In the genomic region with DNA sequence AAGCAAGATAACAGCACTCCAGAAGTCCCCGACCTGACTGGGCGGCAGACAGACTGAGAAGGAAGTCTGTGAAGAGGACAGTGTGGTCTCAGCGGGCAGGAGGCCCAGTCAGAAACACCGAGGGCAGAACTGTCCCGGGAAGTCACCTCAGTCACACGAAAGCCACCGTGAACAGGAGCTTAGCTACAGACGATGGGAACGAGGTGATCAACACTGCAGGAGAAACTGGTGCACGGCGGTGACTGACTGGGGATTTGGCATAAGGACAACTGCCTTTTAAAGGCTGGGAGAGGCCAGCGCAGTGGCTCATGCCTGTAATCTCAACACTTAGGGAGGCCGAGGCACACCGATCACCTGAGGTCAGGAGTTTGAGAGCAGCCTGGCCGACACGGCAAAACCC, we compare ENCODE assay signal across 18 cellular contexts.
DNase-seq lines count a peak whose midpoint lies in the region; TF ChIP-seq lines count a peak whose summit lies in the region.
"Had no signal": no experiment of that assay in that cellular context is flagged by ENCODE, and none has a peak within 500 bp of the region (broad histone marks: within the 10 kb centered on the region; RNA-seq: fewer than 3 reads in every experiment).

No MANE protein-coding gene starts in this region.

- no peak for TF ChIP-seq POLR2A in Peyer's patch (IDR thresholded peaks at IDR 0.05)
- no peak for TF ChIP-seq POLR2A in uterus (IDR thresholded peaks at IDR 0.05)

- peak; percentile 24 for DNase-seq in CD14-positive monocyte (ENCODE audit: low spot score)
- peak in 2 of 3 donors; percentile 21 to 29 for DNase-seq in Peyer's patch
- peak; percentile 55 for DNase-seq in chondrocyte (ENCODE audit: low spot score)
- peak; percentile 50 for DNase-seq in posterior vena cava (ENCODE audit: low spot score)
- DNase-seq in ureter (ENCODE audit: low spot score), result no peak
- DNase-seq in SKM-1 treated with dmso at 0.1 percent for 144 hours (lab: John Stamatoyannopoulos, UW; ENCODE audit: unreplicated experiment), result no peak
- no peak for DNase-seq in uterus
- DNase-seq: ACHN; BE2C; C1 segment of cervical spinal cord; Caco-2; CD4-positive, alpha-beta T cell; DMS79; GDM1; H7; HFFc6; IMR-90 had no signal

- H3K4me3 ChIP-seq in Peyer's patch (no peak overlapping the region), uterus (no peak overlapping the region)
- H3K4me3 ChIP-seq: GM23338 had no signal

- H3K9me3 ChIP-seq in Peyer's patch (no peaks in the 10 kb centered on the region), uterus (no peaks in the 10 kb centered on the region)
- H3K9me3 ChIP-seq: BE2C, Caco-2 had no signal

- H3K27me3 Mint-ChIP-seq in CD14-positive monocyte (ENCODE audit: low read depth in 3 of 3) (peaks cover 0 to 3% (median 2%) of the 10 kb centered on the region in 3 donors), chondrocyte (ENCODE audit: low read depth) (peaks cover 2% of the 10 kb centered on the region)

- H3K9me3 Mint-ChIP-seq in CD14-positive monocyte (peaks cover 0 to 6% (median 2%) of the 10 kb centered on the region in 7 donors), chondrocyte (ENCODE audit: low read depth) (peaks cover 3% of the 10 kb centered on the region)
- H3K9me3 Mint-ChIP-seq: CD4-positive, alpha-beta T cell had no signal

- no peak for TF ChIP-seq CTCF in CD14-positive monocyte (IDR thresholded peaks at IDR 0.05)
- TF ChIP-seq CTCF in Peyer's patch (IDR thresholded peaks at IDR 0.05), result no peak
- no peak for TF ChIP-seq CTCF in chondrocyte (IDR thresholded peaks at IDR 0.05)
- no peak for TF ChIP-seq CTCF in uterus (IDR thresholded peaks at IDR 0.05)

- H3K4me1 ChIP-seq in Peyer's patch, result no peaks in the 10 kb centered on the region
- no peaks in the 10 kb centered on the region for H3K4me1 ChIP-seq in uterus
- H3K4me1 ChIP-seq: Caco-2 had no signal

- no peak overlapping the region for H3K27ac ChIP-seq in Peyer's patch
- H3K27ac ChIP-seq in uterus, result no peak overlapping the region

- H3K36me3 ChIP-seq in Peyer's patch (no peaks in the 10 kb centered on the region), uterus (no peaks in the 10 kb centered on the region)
- H3K36me3 ChIP-seq: BE2C had no signal

- H3K4me1 Mint-ChIP-seq in CD14-positive monocyte (no peaks in the 10 kb centered on the region), chondrocyte (ENCODE audit: low read depth) (no peaks in the 10 kb centered on the region)
- H3K4me1 Mint-ChIP-seq: GM23338 had no signal

- H3K27me3 ChIP-seq in Peyer's patch (no peaks in the 10 kb centered on the region), uterus (no peaks in the 10 kb centered on the region)
- H3K27me3 ChIP-seq: BE2C had no signal

- intact Hi-C loops in CD14-positive monocyte (cut with micrococcal nuclease), result no loop called here
- intact Hi-C loops in posterior vena cava (cut with DNase I), result no loop called here
- intact Hi-C loops in uterus (cut with DNase I; ENCODE audit: low total_unique reads), result no loop called here

- no peak overlapping the region for H3K4me3 Mint-ChIP-seq in CD14-positive monocyte
- no peak overlapping the region for H3K4me3 Mint-ChIP-seq in chondrocyte (ENCODE audit: unreplicated experiment)
- H3K4me3 Mint-ChIP-seq: CD4-positive, alpha-beta T cell; GM23338; HFFc6 had no signal

- H3K36me3 Mint-ChIP-seq in CD14-positive monocyte (no peaks in the 10 kb centered on the region), chondrocyte (ENCODE audit: low read depth) (no peaks in the 10 kb centered on the region)

- H3K27ac Mint-ChIP-seq in CD14-positive monocyte (no peak overlapping the region), chondrocyte (ENCODE audit: unreplicated experiment) (no peak overlapping the region)
- H3K27ac Mint-ChIP-seq: CD4-positive, alpha-beta T cell; GM23338; HFFc6 had no signal

Comparison
In these comparisons a context has a peak if more than half of its experiments do, and no peak if none do; other contexts are left out.
1. DNase-seq: peak in CD14-positive monocyte (single experiment), Peyer's patch (2 of 3), chondrocyte (single experiment) and posterior vena cava (single experiment); none in ureter (single experiment), SKM-1 treated with dmso at 0.1 percent for 144 hours (single experiment) and uterus (0 of 2).